ENCODE assay signal across 1 cellular context in genomic region chr6:129597023-129597713, GRCh38.
TF ChIP-seq lines count a peak whose summit lies in the region.

No MANE protein-coding gene starts in this region.

TF ChIP-seq in HCT116, 20 proteins besides CTCF, POLR2A, EP300 and RAD21 (continued from another document):
- TF ChIP-seq ZBTB33 (IDR thresholded peaks at IDR 0.05; ENCODE audit: extremely low read depth, insufficient replicate concordance, low read length) (no peak), ELF1 (IDR thresholded peaks at IDR 0.05; ENCODE audit: borderline replicate concordance, low read depth) (no peak), ZFX (IDR thresholded peaks at IDR 0.05) (no peak), CBX3 (IDR thresholded peaks at IDR 0.05; ENCODE audit: low read depth) (no peak), ATF3 (IDR thresholded peaks at IDR 0.05) (no peak), MAX (IDR thresholded peaks at IDR 0.05) (no peak), EGR1 (IDR thresholded peaks at IDR 0.05; ENCODE audit: low read depth) (no peak), JUND (IDR thresholded peaks at IDR 0.05) (no peak), REST (IDR thresholded peaks at IDR 0.05; ENCODE audit: low read depth) (no peak), YY1 (IDR thresholded peaks at IDR 0.05; ENCODE audit: extremely low read depth, insufficient replicate concordance, low read depth, low read length) (no peak), POLR2AphosphoS5 (IDR thresholded peaks at IDR 0.05; ENCODE audit: low read depth, low read length) (no peak), CEBPB (IDR thresholded peaks at IDR 0.05; ENCODE audit: low read depth) (no peak)
